ENCODE assay signal across 11 cellular contexts in genomic region chr4:6257243-6258025, GRCh38. TPM values are rescaled to one million over a fixed set of nuclear protein-coding genes. Genes with fewer than 3 reads are reported as not detected.
A peak's percentile ranks its signal among the peaks of the same experiment; 100 is the strongest.
DNase-seq lines count a peak whose midpoint lies in the region; ATAC-seq and TF ChIP-seq lines count a peak whose summit lies in the region.
"Had no signal": no experiment of that assay in that cellular context is flagged by ENCODE, and none has a peak within 500 bp of the region (broad histone marks: within the 10 kb centered on the region; RNA-seq: fewer than 3 reads in every experiment).

No MANE protein-coding gene starts in this region.

- TF ChIP-seq CTCF in Loucy (conservative IDR thresholded peaks at IDR 0.05; ENCODE audit: low read length), result no peak
- TF ChIP-seq CTCF in suprapubic skin (IDR thresholded peaks at IDR 0.05), result no peak

- peak overlapping the region; percentile 21 for H3K4me2 ChIP-seq in Loucy (ENCODE audit: low read depth, low read length, poor library complexity, severe bottlenecking)

- no peak overlapping the region for H2AFZ ChIP-seq in Loucy (ENCODE audit: low read length)

- 49% methylated on average over 19 of the region's 19 CpGs for WGBS in suprapubic skin

- H3K27me3 Mint-ChIP-seq in dendritic cell treated with granulocyte-macrophage colony-stimulating factor and Interleukin-4, amounts not matched to agents 40 ng/mL and 50 ng/mL, for 4 days, result peaks cover 36% of the 10 kb centered on the region
- H3K27me3 Mint-ChIP-seq in natural killer cell treated with Interleukin-12 subunit alpha and Interleukin-12 subunit beta and Interleukin-15 and Interleukin-18, amount 100 ng/mL, for 72 hours, result peaks cover 22 to 27% of the 10 kb centered on the region in 2 donors

- H3K36me3 ChIP-seq in Loucy (ENCODE audit: insufficient read depth, low read length) (no peaks in the 10 kb centered on the region), suprapubic skin (no peaks in the 10 kb centered on the region)
- H3K36me3 ChIP-seq: Peyer's patch had no signal

- peak overlapping the region; percentile 65 for H3K4me3 Mint-ChIP-seq in dendritic cell treated with granulocyte-macrophage colony-stimulating factor and Interleukin-4, amounts not matched to agents 40 ng/mL and 50 ng/mL, for 4 days
- peak overlapping the region; percentile 66 for H3K4me3 Mint-ChIP-seq in natural killer cell treated with Interleukin-12 subunit alpha and Interleukin-12 subunit beta and Interleukin-15 and Interleukin-18, amount 100 ng/mL, for 72 hours

- H3K27ac ChIP-seq in suprapubic skin, result no peak overlapping the region
- H3K27ac ChIP-seq: Peyer's patch had no signal

- H3K9ac ChIP-seq in Loucy (ENCODE audit: low read depth, low read length, poor library complexity, severe bottlenecking), result no peak overlapping the region

- H3K36me3 Mint-ChIP-seq in dendritic cell treated with granulocyte-macrophage colony-stimulating factor and Interleukin-4, amounts not matched to agents 40 ng/mL and 50 ng/mL, for 4 days (ENCODE audit: low read depth), result no peaks in the 10 kb centered on the region
- H3K36me3 Mint-ChIP-seq in natural killer cell treated with Interleukin-12 subunit alpha and Interleukin-12 subunit beta and Interleukin-15 and Interleukin-18, amount 100 ng/mL, for 72 hours, result no peaks in the 10 kb centered on the region

- H3K9me2 ChIP-seq in Loucy (replicated peaks; ENCODE audit: low read depth, low read length), result no peaks in the 10 kb centered on the region

- H4K20me1 ChIP-seq in Loucy (ENCODE audit: insufficient read depth, low read length, poor library complexity, severe bottlenecking), result no peaks in the 10 kb centered on the region

- no peak overlapping the region for H3K4me3 ChIP-seq in Loucy (ENCODE audit: low read length, poor library complexity, severe bottlenecking)
- no peak overlapping the region for H3K4me3 ChIP-seq in suprapubic skin
- H3K4me3 ChIP-seq: Peyer's patch had no signal

- H3K27me3 ChIP-seq in Loucy (ENCODE audit: insufficient read depth, low read length, poor library complexity, severe bottlenecking) (no peaks in the 10 kb centered on the region), suprapubic skin (no peaks in the 10 kb centered on the region)
- H3K27me3 ChIP-seq: Peyer's patch had no signal

- peak; percentile 52 for ATAC-seq in GM18502 (IDR thresholded peaks at IDR 0.05; ENCODE audit: poor library complexity, unreplicated experiment)
- ATAC-seq in natural killer cell treated with Interleukin-12 subunit alpha and Interleukin-12 subunit beta and Interleukin-15 and Interleukin-18, amount 100 ng/mL, for 72 hours, result peak; percentile 57 to 59

- H3K9me3 Mint-ChIP-seq in dendritic cell treated with granulocyte-macrophage colony-stimulating factor and Interleukin-4, amounts not matched to agents 40 ng/mL and 50 ng/mL, for 4 days, result peaks cover 15% of the 10 kb centered on the region
- H3K9me3 Mint-ChIP-seq in natural killer cell treated with Interleukin-12 subunit alpha and Interleukin-12 subunit beta and Interleukin-15 and Interleukin-18, amount 100 ng/mL, for 72 hours, result no peaks in the 10 kb centered on the region

- TF ChIP-seq EP300 in suprapubic skin (IDR thresholded peaks at IDR 0.05), result no peak

- no peak for TF ChIP-seq POLR2A in suprapubic skin (IDR thresholded peaks at IDR 0.05)

- no peaks in the 10 kb centered on the region for H3K79me2 ChIP-seq in Loucy (ENCODE audit: insufficient read depth, low read length)

- peak overlapping the region; percentile 80 for H3K27ac Mint-ChIP-seq in dendritic cell treated with granulocyte-macrophage colony-stimulating factor and Interleukin-4, amounts not matched to agents 40 ng/mL and 50 ng/mL, for 4 days
- peak overlapping the region in 1 of 2 donors; percentile 6 for H3K27ac Mint-ChIP-seq in natural killer cell treated with Interleukin-12 subunit alpha and Interleukin-12 subunit beta and Interleukin-15 and Interleukin-18, amount 100 ng/mL, for 72 hours

- intact Hi-C loops in dendritic cell treated with granulocyte-macrophage colony-stimulating factor and Interleukin-4, amounts not matched to agents 40 ng/mL and 50 ng/mL, for 4 days (cut with micrococcal nuclease), result loop anchor here (10.0 kb wide), 1 partner anchor 287 kb away; no protein-coding TSS in a partner anchor

- peaks cover 10% of the 10 kb centered on the region for H3F3A ChIP-seq in Loucy (ENCODE audit: low read depth)

- H3K4me1 Mint-ChIP-seq in dendritic cell treated with granulocyte-macrophage colony-stimulating factor and Interleukin-4, amounts not matched to agents 40 ng/mL and 50 ng/mL, for 4 days (ENCODE audit: low read depth), result peaks cover 14% of the 10 kb centered on the region
- peaks cover 13% of the 10 kb centered on the region in 2 donors for H3K4me1 Mint-ChIP-seq in natural killer cell treated with Interleukin-12 subunit alpha and Interleukin-12 subunit beta and Interleukin-15 and Interleukin-18, amount 100 ng/mL, for 72 hours (ENCODE audit: low read depth in 2 of 2)

- H3K4me1 ChIP-seq in Loucy (ENCODE audit: insufficient read depth, low read length, poor library complexity, severe bottlenecking) (peaks cover 35% of the 10 kb centered on the region), suprapubic skin (no peaks in the 10 kb centered on the region)
- H3K4me1 ChIP-seq: Peyer's patch had no signal

- H3K9me3 ChIP-seq in Loucy (ENCODE audit: insufficient read depth, low read depth, low read length), result no peaks in the 10 kb centered on the region
- H3K9me3 ChIP-seq in suprapubic skin, result no peaks in the 10 kb centered on the region
- H3K9me3 ChIP-seq: Peyer's patch had no signal

- DNase-seq in natural killer cell treated with Interleukin-12 subunit alpha and Interleukin-12 subunit beta and Interleukin-15 and Interleukin-18, amount 100 ng/mL, for 72 hours (ENCODE audit: low spot score), result no peak
- DNase-seq in DMS79 (lab: John Stamatoyannopoulos, UW) (no peak), NCI-H2029 (lab: John Stamatoyannopoulos, UW) (no peak), DMS79 treated with DMSO at 0.1 percent for 48 hours (lab: John Stamatoyannopoulos, UW) (no peak), suprapubic skin (ENCODE audit: low spot score in 2 of 2) (no peak)
- DNase-seq: activated CD4-positive, alpha-beta T cell treated with anti-CD3 and anti-CD28 coated beads, Interleukin-2, amount 50 U/mL, for 4 hours; EL; Peyer's patch had no signal

RNA-seq across cellular contexts. Expression of gene WFS1, which starts 12.2 kb away (rescaled TPM):
- 1 to 10 TPM; 3.1 to 7.4 TPM for total RNA-seq in natural killer cell treated with Interleukin-12 subunit alpha and Interleukin-12 subunit beta and Interleukin-15 and Interleukin-18, amount 100 ng/mL, for 72 hours
- 100 to 1,000 TPM in 1 of 4 donors, 10 to 100 TPM in 3; 31.5 to 124 (median 34.8) TPM for total RNA-seq in suprapubic skin

RNA-seq across cellular contexts. Expression of gene JAKMIP1, which starts 57.1 kb away (rescaled TPM):
- 10 to 100 TPM; 16.3 to 66.7 TPM for total RNA-seq in natural killer cell treated with Interleukin-12 subunit alpha and Interleukin-12 subunit beta and Interleukin-15 and Interleukin-18, amount 100 ng/mL, for 72 hours
- under 1 TPM in 1 of 4 donors, not detected in 3; 0.24 TPM for total RNA-seq in suprapubic skin

Comparison
In these comparisons a context has a peak if more than half of its experiments do, and no peak if none do; other contexts are left out.
1. RNA of gene JAKMIP1, which starts 57.1 kb away (total RNA-seq): 16.3 to 66.7 TPM in natural killer cell treated with Interleukin-12 subunit alpha and Interleukin-12 subunit beta and Interleukin-15 and Interleukin-18, amount 100 ng/mL, for 72 hours; 0.24 TPM in suprapubic skin; every median in the first group is over 10 times any median in the second.